In genomic region chr1:199954701-199955100, GRCh38 we compare ENCODE assay signal across 10 cellular contexts.
DNase-seq lines count a peak whose midpoint lies in the region; ATAC-seq and TF ChIP-seq lines count a peak whose summit lies in the region.
"Had no signal": no experiment of that assay in that cellular context is flagged by ENCODE, and none has a peak within 500 bp of the region (broad histone marks: within the 10 kb centered on the region; RNA-seq: fewer than 3 reads in every experiment).

No MANE protein-coding gene starts in this region.

- intact Hi-C loops in esophagus muscularis mucosa (cut with DNase I), result no loop called here

- H3K27ac ChIP-seq in 22Rv1 (no peak overlapping the region), esophagus muscularis mucosa (replicated peaks in 1 of 4) (no peak overlapping the region)

- no peak for TF ChIP-seq POLR2A in esophagus muscularis mucosa (IDR thresholded peaks at IDR 0.05; ENCODE audit: low read depth)

- no peaks in the 10 kb centered on the region for H3K36me3 ChIP-seq in esophagus muscularis mucosa

- no peaks in the 10 kb centered on the region for H3K4me1 ChIP-seq in esophagus muscularis mucosa

- TF ChIP-seq CTCF in 22Rv1 (IDR thresholded peaks at IDR 0.05), result peak; percentile 60
- peak; percentile 50 for TF ChIP-seq CTCF in GM12864 (IDR thresholded peaks at IDR 0.05; ENCODE audit: low read depth, low read length, missing control alignments)
- peak; percentile 34 for TF ChIP-seq CTCF in fibroblast of pulmonary artery (IDR thresholded peaks at IDR 0.05; ENCODE audit: low read length, missing control alignments)
- TF ChIP-seq CTCF in esophagus muscularis mucosa (IDR thresholded peaks at IDR 0.05), result no peak

- H3K9me3 ChIP-seq in esophagus muscularis mucosa, result peaks cover 0 to 8% (median 2%) of the 10 kb centered on the region in 4 donors

- WGBS in esophagus muscularis mucosa, result 57% methylated on average over 3 of the region's 3 CpGs

- no peaks in the 10 kb centered on the region for H3K27me3 ChIP-seq in esophagus muscularis mucosa

- H3K4me3 ChIP-seq in GM12864 (ENCODE audit: low read depth, low read length), result no peak overlapping the region
- H3K4me3 ChIP-seq in fibroblast of pulmonary artery (replicated peaks; ENCODE audit: low read depth, low read length), result no peak overlapping the region
- no peak overlapping the region for H3K4me3 ChIP-seq in esophagus muscularis mucosa

- TF ChIP-seq EP300 in esophagus muscularis mucosa (IDR thresholded peaks at IDR 0.05), result no peak

- no peak for ATAC-seq in GM18870 (IDR thresholded peaks at IDR 0.05; ENCODE audit: unreplicated experiment)

- DNase-seq in GM12864 (ENCODE audit: low read depth) (no peak), OCI-M1 (lab: John Stamatoyannopoulos, UW) (peak; percentile 14), fibroblast of pulmonary artery (ENCODE audit: low read depth) (no peak), esophagus muscularis mucosa (ENCODE audit: extremely low spot score) (no peak), DMS114 treated with DMSO at 0.1 percent for 48 hours (lab: John Stamatoyannopoulos, UW; ENCODE audit: unreplicated experiment) (no peak), kidney glomerular epithelial cell (lab: John Stamatoyannopoulos, UW) (no peak)
- DNase-seq: DMS79; stimulated activated naive CD4-positive, alpha-beta T cell treated with Interleukin-2 at 50 U/mL for 16 hours had no signal

Comparison
In these comparisons a context has a peak if more than half of its experiments do, and no peak if none do; other contexts are left out.
1. CTCF ChIP-seq: peak in 22Rv1 (single experiment), GM12864 (single experiment) and fibroblast of pulmonary artery (single experiment); none in esophagus muscularis mucosa (0 of 3).